In genomic region chr19:4181053-4181508, GRCh38 we compare ENCODE assay signal across 11 cellular contexts. TPM values are rescaled to one million over a fixed set of nuclear protein-coding genes. Genes with fewer than 3 reads are reported as not detected.
DNase-seq lines count a peak whose midpoint lies in the region; ATAC-seq and TF ChIP-seq lines count a peak whose summit lies in the region.
"Had no signal": no experiment of that assay in that cellular context is flagged by ENCODE, and none has a peak within 500 bp of the region (broad histone marks: within the 10 kb centered on the region; RNA-seq: fewer than 3 reads in every experiment).

No MANE protein-coding gene starts in this region.

- H3K27ac Mint-ChIP-seq in T-helper 1 cell treated with Interleukin-12 subunit alpha and Interleukin-12 subunit beta and Interleukin-4 antibody, amounts not matched to agents 30 μg/mL and 1 μg/mL, for 36 hours = peak overlapping the region; percentile 77
- H3K27ac Mint-ChIP-seq in effector memory CD8-positive, alpha-beta T cell = peak overlapping the region in 1 of 2 donors; percentile 68

- ATAC-seq in effector memory CD8-positive, alpha-beta T cell (replicated peaks) = no peak
- ATAC-seq in GM18861 (IDR thresholded peaks at IDR 0.05; ENCODE audit: unreplicated experiment) = no peak
- no peak for ATAC-seq in HG03196 (IDR thresholded peaks at IDR 0.05; ENCODE audit: unreplicated experiment)

- no peaks in the 10 kb centered on the region for H3K27me3 Mint-ChIP-seq in T-helper 1 cell treated with Interleukin-12 subunit alpha and Interleukin-12 subunit beta and Interleukin-4 antibody, amounts not matched to agents 30 μg/mL and 1 μg/mL, for 36 hours (ENCODE audit: low read depth)
- H3K27me3 Mint-ChIP-seq in effector memory CD8-positive, alpha-beta T cell = no peaks in the 10 kb centered on the region

- DNase-seq in T-helper 1 cell (no peak), RPMI8226 (peak; percentile 47), uterus (no peak)
- no peak for DNase-seq in effector memory CD8-positive, alpha-beta T cell
- DNase-seq: activated CD8-positive, alpha-beta memory T cell treated with anti-CD3 and anti-CD28 coated beads, Interleukin-2, amount 50 U/mL, for 4 hours; NCI-H748 treated with DMSO at 0.1 percent for 48 hours had no signal

- peaks cover 21 to 37% (median 28%) of the 10 kb centered on the region in 3 donors for H3K4me1 ChIP-seq in skeletal muscle tissue (ENCODE audit: control insufficient read depth in 3 of 3, insufficient read depth in 3 of 3, low read length in 3 of 3)
- H3K4me1 ChIP-seq in uterus = peaks cover 0 to 9% of the 10 kb centered on the region in 2 donors

- H3K9me3 Mint-ChIP-seq in T-helper 1 cell treated with Interleukin-12 subunit alpha and Interleukin-12 subunit beta and Interleukin-4 antibody, amounts not matched to agents 30 μg/mL and 1 μg/mL, for 36 hours = no peaks in the 10 kb centered on the region
- no peaks in the 10 kb centered on the region for H3K9me3 Mint-ChIP-seq in effector memory CD8-positive, alpha-beta T cell

- H3K27ac ChIP-seq in skeletal muscle tissue (ENCODE audit: low read depth, low read length) (no peak overlapping the region), uterus (no peak overlapping the region)

- intact Hi-C loops in uterus (cut with DNase I; ENCODE audit: low total_unique reads) = no loop called here

- no peak for TF ChIP-seq POLR2A in uterus (IDR thresholded peaks at IDR 0.05)

- H3K27me3 ChIP-seq in skeletal muscle tissue (ENCODE audit: control insufficient read depth in 3 of 3, insufficient read depth in 3 of 3, low read length in 3 of 3) (peaks cover 0 to 3% (median 0%) of the 10 kb centered on the region in 3 donors), uterus (no peaks in the 10 kb centered on the region)

- peak overlapping the region in 1 of 3 donors; percentile 45 for H3K9ac ChIP-seq in skeletal muscle tissue (ENCODE audit: low read depth in 1 of 3, low read length in 3 of 3)

- peak overlapping the region in 2 of 3 donors; percentile 52 to 99 for H3K4me3 ChIP-seq in skeletal muscle tissue (ENCODE audit: low read length in 3 of 3)
- H3K4me3 ChIP-seq in uterus = no peak overlapping the region

- H3K4me3 Mint-ChIP-seq in T-helper 1 cell treated with Interleukin-12 subunit alpha and Interleukin-12 subunit beta and Interleukin-4 antibody, amounts not matched to agents 30 μg/mL and 1 μg/mL, for 36 hours = peak overlapping the region; percentile 68
- H3K4me3 Mint-ChIP-seq in effector memory CD8-positive, alpha-beta T cell = peak overlapping the region; percentile 54 to 99

- peaks cover 19% of the 10 kb centered on the region for H3K36me3 Mint-ChIP-seq in T-helper 1 cell treated with Interleukin-12 subunit alpha and Interleukin-12 subunit beta and Interleukin-4 antibody, amounts not matched to agents 30 μg/mL and 1 μg/mL, for 36 hours (ENCODE audit: low read depth)
- H3K36me3 Mint-ChIP-seq in effector memory CD8-positive, alpha-beta T cell (ENCODE audit: insufficient read depth) = peaks cover 23% of the 10 kb centered on the region

- TF ChIP-seq CTCF in uterus (IDR thresholded peaks at IDR 0.05) = no peak

- no peaks in the 10 kb centered on the region for H3K9me3 ChIP-seq in skeletal muscle tissue (ENCODE audit: control insufficient read depth in 3 of 3, low read length in 3 of 3)
- H3K9me3 ChIP-seq in uterus = no peaks in the 10 kb centered on the region
- H3K9me3 ChIP-seq: neutrophil had no signal

- peaks cover 18% of the 10 kb centered on the region for H3K4me1 Mint-ChIP-seq in T-helper 1 cell treated with Interleukin-12 subunit alpha and Interleukin-12 subunit beta and Interleukin-4 antibody, amounts not matched to agents 30 μg/mL and 1 μg/mL, for 36 hours (ENCODE audit: low read depth)
- H3K4me1 Mint-ChIP-seq in effector memory CD8-positive, alpha-beta T cell (ENCODE audit: low read depth in 2 of 2) = peaks cover 21 to 27% of the 10 kb centered on the region in 2 donors

- peaks cover 5 to 18% (median 9%) of the 10 kb centered on the region in 3 donors for H3K36me3 ChIP-seq in skeletal muscle tissue (ENCODE audit: control insufficient read depth in 3 of 3, insufficient read depth in 3 of 3, low read length in 3 of 3)
- no peaks in the 10 kb centered on the region for H3K36me3 ChIP-seq in uterus

RNA-seq across cellular contexts. Expression of gene SIRT6, which starts 1.3 kb away (rescaled TPM):
- total RNA-seq in skeletal muscle tissue = 9.9 TPM
- 10 to 100 TPM in 3 of 4 donors, 1 to 10 TPM in 1; 1.3 to 23.2 (median 15.1) TPM for total RNA-seq in uterus

RNA-seq across cellular contexts. Expression of gene ANKRD24, which starts 1.4 kb away (rescaled TPM):
- total RNA-seq in skeletal muscle tissue (not detected), uterus (1 to 10 TPM in 2 of 4 donors, under 1 TPM in 1, not detected in 1; 0.64 to 1.8 (median 1.2) TPM)

RNA-seq across cellular contexts. Expression of gene CREB3L3, which starts 27.6 kb away (rescaled TPM):
- total RNA-seq in skeletal muscle tissue = not detected
- total RNA-seq in uterus = not detected

RNA-seq across cellular contexts. Expression of gene EBI3, which starts 48.2 kb away (rescaled TPM):
- total RNA-seq in skeletal muscle tissue (not detected), uterus (1 to 10 TPM in 3 of 4 donors, not detected in 1; 1.2 to 1.8 (median 1.5) TPM)

RNA-seq across cellular contexts. Expression of gene MAP2K2, which starts 57.2 kb away (rescaled TPM):
- total RNA-seq in skeletal muscle tissue (114 TPM), uterus (100 to 1,000 TPM in 1 of 4 donors, 10 to 100 TPM in 2, 1 to 10 TPM in 1; 7.4 to 105 (median 82.4) TPM)

Comparison
In these comparisons a context has a peak if more than half of its experiments do, and no peak if none do; other contexts are left out.
1. H3K4me3 ChIP-seq: peak in skeletal muscle tissue (2 of 3); none in uterus (0 of 2).